ENCODE assay signal across 8 cellular contexts in the genomic region with DNA sequence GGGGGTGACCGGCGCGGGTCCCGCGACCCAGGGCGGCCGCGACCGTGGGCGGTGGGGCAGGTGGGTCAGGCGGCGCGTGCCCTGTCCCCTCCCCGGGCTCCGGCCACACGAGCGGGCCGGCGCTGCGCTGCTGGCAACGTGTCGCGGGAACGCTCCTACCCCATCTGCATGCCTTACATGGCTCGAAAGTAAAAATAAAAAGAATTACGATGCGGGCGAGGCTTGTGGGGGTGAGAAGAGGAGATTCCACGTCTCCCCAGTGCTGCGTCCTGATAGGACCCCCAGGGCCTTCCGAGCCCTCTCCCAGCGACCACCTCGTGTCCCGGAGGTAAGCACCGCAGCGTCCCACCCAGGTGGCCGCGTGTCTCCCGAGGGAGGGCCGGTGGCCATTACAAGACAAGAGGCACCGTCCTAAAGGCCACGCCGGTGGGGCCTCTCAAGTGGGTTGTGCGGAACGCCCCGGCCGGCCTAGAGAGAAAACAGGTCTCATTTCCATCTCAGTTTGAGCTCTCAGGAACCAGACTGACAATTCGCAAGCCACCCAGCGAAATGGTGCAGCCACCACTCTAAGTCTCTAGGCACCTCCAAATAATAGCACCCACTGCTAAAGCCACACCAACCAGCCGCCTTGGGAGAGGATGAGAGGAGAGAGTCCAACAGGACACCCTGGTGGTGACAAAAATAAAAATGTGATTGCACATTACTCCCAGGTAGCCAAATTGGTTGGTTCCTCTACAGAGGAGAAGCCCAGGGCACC. TPM values are rescaled to one million over a fixed set of nuclear protein-coding genes. Genes with fewer than 3 reads are reported as not detected.
DNase-seq lines count a peak whose midpoint lies in the region; ATAC-seq, FAIRE-seq and TF ChIP-seq lines count a peak whose summit lies in the region.

No MANE protein-coding gene starts in this region.

- peak overlapping the region; percentile 90 for H2BK120ac ChIP-seq in IMR-90 (ENCODE audit: low read depth, low read length)

- H2AFZ ChIP-seq in DND-41 (ENCODE audit: low read depth, low read length) (peak overlapping the region; percentile 76), IMR-90 (replicated peaks; ENCODE audit: low read length, poor library complexity) (peak overlapping the region; percentile 94), osteoblast (ENCODE audit: low read length) (peak overlapping the region; percentile 88)

- H3K4me3 ChIP-seq in DND-41 (ENCODE audit: low read depth in 1 of 2, low read length in 2 of 2) (peak overlapping the region; percentile 32 to 62; a peak in 3 of 4 replicates), IMR-90 (ENCODE audit: insufficient read depth, low read depth, low read length) (peak overlapping the region; percentile 62), RWPE2 (ENCODE audit: severe bottlenecking) (peak overlapping the region; percentile 96), osteoblast (ENCODE audit: insufficient read depth, low read length) (peak overlapping the region; percentile 82)

- ATAC-seq in DND-41 (ENCODE audit: insufficient read depth, low read depth) (peak; percentile 66), GM21515 (IDR thresholded peaks at IDR 0.05; ENCODE audit: unreplicated experiment) (peak; percentile 50), IMR-90 (ENCODE audit: low read depth) (peak; percentile 36), RWPE2 (ENCODE audit: low read depth) (peak; percentile 55)

- no peak; the same call in 1 of the 2 replicates for TF ChIP-seq POLR2A in IMR-90 (IDR thresholded peaks at IDR 0.05; ENCODE audit: low read depth, low read length)

- H2AK9ac ChIP-seq in IMR-90 (replicated peaks; ENCODE audit: low read depth, low read length, poor library complexity) = peak overlapping the region; percentile 96

- 7% methylated on average over 19 of the region's 50 CpGs; no CpG with 5 or more reads in 1 of the 2 experiments for WGBS in IMR-90 (ENCODE audit: extremely low coverage in 2 of 2, insufficient read length in 1 of 2), 2 experiments

- H4K20me1 ChIP-seq in DND-41 (ENCODE audit: insufficient read depth, low read length) (0 out of 2 replicates have a peak, but pooled peaks cover 5% of the 10 kb centered on the region), IMR-90 (ENCODE audit: insufficient read depth, low read length) (no peaks in the 10 kb centered on the region), osteoblast (ENCODE audit: insufficient read depth, low read length) (no peaks in the 10 kb centered on the region)

- no peak for FAIRE-seq in urothelium cell line (lab: Jason Lieb, UNC)

- peak overlapping the region; percentile 92; the same call in 2 of the 3 replicates for H2BK15ac ChIP-seq in IMR-90 (ENCODE audit: low read depth, low read length)

- in situ Hi-C loops in IMR-90 (cut with MboI; ENCODE audit: low sequenced_read_pairs) = no loop called here

- peak overlapping the region; percentile 94 for H3K23ac ChIP-seq in IMR-90 (ENCODE audit: low read depth, low read length)

- peaks cover 4% of the 10 kb centered on the region for H3K9me1 ChIP-seq in IMR-90 (ENCODE audit: insufficient read depth, low read length)

- dilution Hi-C loops in IMR-90 (cut with HindIII; ENCODE audit: low sequenced_read_pairs, unreplicated experiment) = no loop called here

- H2AK5ac ChIP-seq in IMR-90 (ENCODE audit: low read depth, low read length) = peak overlapping the region; percentile 94

- peak overlapping the region; percentile 78 for H3K9ac ChIP-seq in DND-41 (ENCODE audit: low read depth, low read length)
- H3K9ac ChIP-seq in IMR-90 (ENCODE audit: low read depth, low read length) = peak overlapping the region; percentile 95

- intact Hi-C loops in IMR-90 (cut with micrococcal nuclease) = loop anchor here (2.0 to 10.0 kb wide), 7 partner anchors 113 to 493 kb away; no protein-coding TSS in a partner anchor

- H3K4me1 ChIP-seq in DND-41 (ENCODE audit: insufficient read depth, low read length) (peaks cover 50% of the 10 kb centered on the region), IMR-90 (ENCODE audit: control insufficient read depth, insufficient read depth, low read length) (peaks cover 12% of the 10 kb centered on the region), RWPE2 (ENCODE audit: insufficient read depth, poor library complexity, severe bottlenecking) (peaks cover 3% of the 10 kb centered on the region), osteoblast (ENCODE audit: insufficient read depth, low read length) (peaks cover 12% of the 10 kb centered on the region)

- peak overlapping the region; percentile 77 for H3K18ac ChIP-seq in IMR-90 (ENCODE audit: low read depth, low read length)

- H2BK20ac ChIP-seq in IMR-90 (ENCODE audit: low read depth, low read length) = peak overlapping the region; percentile 50

- H4K91ac ChIP-seq in IMR-90 (ENCODE audit: insufficient read depth, low read depth, low read length) = peak overlapping the region; percentile 96

- peak overlapping the region; percentile 52 for H3K56ac ChIP-seq in IMR-90 (ENCODE audit: extremely low read depth, insufficient read depth, low read length)

- H3K79me2 ChIP-seq in DND-41 (ENCODE audit: insufficient read depth, low read length) = peaks cover 66% of the 10 kb centered on the region
- peaks cover 7% of the 10 kb centered on the region for H3K79me2 ChIP-seq in osteoblast (ENCODE audit: insufficient read depth, low read length)

- peak overlapping the region; percentile 93 for H3K4ac ChIP-seq in IMR-90 (ENCODE audit: low read depth, low read length)

- peak; percentile 73 for DNase-seq in DND-41
- peak; percentile 33 for DNase-seq in IMR-90
- DNase-seq in RWPE2 (ENCODE audit: low spot score) = peak; percentile 77
- peak; percentile 42 for DNase-seq in activated gamma-delta T cell treated with anti-CD3 and anti-CD28 coated beads, Interleukin-2, amount 50 U/mL, for 16 hours (ENCODE audit: low read depth)
- DNase-seq in germinal center (ENCODE audit: low spot score) = peak; percentile 56
- peak; percentile 66 for DNase-seq in osteoblast (ENCODE audit: insufficient read length, low spot score, missing footprints)
- DNase-seq in urothelium cell line (ENCODE audit: low spot score) = peak; percentile 26

- TF ChIP-seq RAD21 in IMR-90 (IDR thresholded peaks at IDR 0.05; ENCODE audit: low read length) = peak; percentile 49

- no peaks in the 10 kb centered on the region for H3K27me3 ChIP-seq in DND-41 (ENCODE audit: insufficient read depth, low read length, poor library complexity)
- no peaks in the 10 kb centered on the region for H3K27me3 ChIP-seq in IMR-90 (ENCODE audit: control insufficient read depth, insufficient read depth, low read length)
- H3K27me3 ChIP-seq in RWPE2 (ENCODE audit: insufficient read depth, poor library complexity, severe bottlenecking) = no peaks in the 10 kb centered on the region
- peaks cover 3% of the 10 kb centered on the region for H3K27me3 ChIP-seq in osteoblast (ENCODE audit: insufficient read depth, low read length)

- POLR2A ChIA-PET in IMR-90 (lab: Charles Lee; ENCODE audit: unreplicated experiment) = no interaction called here

- peak overlapping the region; percentile 90 for H3K14ac ChIP-seq in IMR-90 (replicated peaks; ENCODE audit: low read depth, low read length)

- TF ChIP-seq CTCF in DND-41 (IDR thresholded peaks at IDR 0.05; ENCODE audit: borderline replicate concordance, extremely low read depth, low read length, poor library complexity, severe bottlenecking) (peak; percentile 66), IMR-90 (conservative IDR thresholded peaks at IDR 0.05; ENCODE audit: low read depth, low read length) (peak; percentile 36), RWPE2 (IDR thresholded peaks at IDR 0.05; ENCODE audit: poor library complexity, severe bottlenecking) (peak; percentile 72), osteoblast (IDR thresholded peaks at IDR 0.05; ENCODE audit: extremely low read depth, low read depth, low read length) (peak; percentile 38)

- CTCF ChIA-PET in IMR-90 (lab: Yijun Ruan, JAX) = interaction anchor here (0.6 kb wide), 1 partner anchor 9 kb away, joined by 3 read pairs; no protein-coding TSS in a partner anchor

- peak overlapping the region; percentile 78 for H2BK5ac ChIP-seq in IMR-90 (ENCODE audit: low read depth, low read length, poor library complexity, severe bottlenecking)

- H3K36me3 ChIP-seq in DND-41 (ENCODE audit: insufficient read depth, low read length) (peaks cover 22% of the 10 kb centered on the region), IMR-90 (ENCODE audit: control insufficient read depth, insufficient read depth, low read length) (peaks cover 4% of the 10 kb centered on the region; the same call in 1 of the 2 replicates), RWPE2 (ENCODE audit: low read depth) (no peaks in the 10 kb centered on the region), osteoblast (ENCODE audit: insufficient read depth, low read length) (no peaks in the 10 kb centered on the region)

- BruUV-seq in IMR-90 (replicated peaks; lab: Mats Ljungman, UMichigan) = no TSS peak

- H3K4me2 ChIP-seq in DND-41 (ENCODE audit: insufficient read depth, low read length) (peak overlapping the region; percentile 80), IMR-90 (ENCODE audit: low read depth, low read length) (peak overlapping the region; percentile 95), osteoblast (ENCODE audit: insufficient read depth, low read length) (peak overlapping the region; percentile 96)

- H4K8ac ChIP-seq in IMR-90 (ENCODE audit: low read depth in 2 of 2, low read length in 2 of 2) = peak overlapping the region; percentile 97 to 98

- H3K27ac ChIP-seq in DND-41 (ENCODE audit: low read length) (peak overlapping the region; percentile 82), IMR-90 (ENCODE audit: insufficient read depth, low read length) (peak overlapping the region; percentile 83), RWPE2 (ENCODE audit: poor library complexity, severe bottlenecking) (peak overlapping the region; percentile 70), osteoblast (ENCODE audit: low read depth, low read length) (peak overlapping the region; percentile 33)

- H4K5ac ChIP-seq in IMR-90 (ENCODE audit: low read depth, low read length) = peak overlapping the region; percentile 93

- H3K79me1 ChIP-seq in IMR-90 (ENCODE audit: low read depth in 1 of 2, low read length in 2 of 2) = peaks cover 25 to 57% of the 10 kb centered on the region in 2 experiments

- H3K9me3 ChIP-seq in DND-41 (ENCODE audit: insufficient read depth, low read length, severe bottlenecking) (no peaks in the 10 kb centered on the region), IMR-90 (ENCODE audit: control insufficient read depth, insufficient read depth, low read length) (no peaks in the 10 kb centered on the region), RWPE2 (ENCODE audit: severe bottlenecking) (no peaks in the 10 kb centered on the region), osteoblast (ENCODE audit: low read depth, low read length) (no peaks in the 10 kb centered on the region)

TF ChIP-seq in IMR-90, 13 proteins besides CTCF, POLR2A, EP300 and RAD21:
- TF ChIP-seq CEBPB (IDR thresholded peaks at IDR 0.05; ENCODE audit: low read depth, low read length) (no peak), SMC3 (IDR thresholded peaks at IDR 0.05; ENCODE audit: low read depth, low read length) (peak; percentile 32)
TF ChIP-seq in IMR-90: peak in this region for 1.

RNA-seq across cellular contexts. Expression of gene FOXN3, which starts 0.6 kb away (rescaled TPM):
- total RNA-seq in IMR-90 (2012; rRNA removed) (32.5 and 33.7 TPM in 2 replicates), osteoblast (44.5 and 49.9 TPM in 2 replicates)
- 22.6 and 23.5 TPM in 2 replicates for polyA plus RNA-seq in IMR-90 (2012; rRNA removed)
- 13.7 and 16.8 TPM in 2 replicates for polyA plus RNA-seq in IMR-90 (2012; cell fraction: cytosol; rRNA removed)
- 13.3 and 17.3 TPM in 2 replicates for polyA plus RNA-seq in IMR-90 (2012; cell fraction: nucleus; rRNA removed; ENCODE audit: low replicate concordance)

Comparison
In these comparisons a context has a peak if more than half of its experiments do, and no peak if none do; other contexts are left out.
1. Peak in every context shown above with its lines: DNase-seq, ATAC-seq, H3K4me3 ChIP-seq and H3K27ac ChIP-seq.
2. DNase-seq: peak in every context shown above with its lines; median percentile 77 in RWPE2; 73 in DND-41; 66 in osteoblast; 56 in germinal center; 42 in activated gamma-delta T cell treated with anti-CD3 and anti-CD28 coated beads, Interleukin-2, amount 50 U/mL, for 16 hours; 33 in IMR-90; 26 in urothelium cell line.
3. H3K27ac ChIP-seq: peak in every context shown above with its lines; median percentile 83 in IMR-90; 82 in DND-41; 70 in RWPE2; 33 in osteoblast.